ENCODE assay signal across 20 cellular contexts in genomic region chr14:72434856-72435255, GRCh38.
DNase-seq lines count a peak whose midpoint lies in the region; ATAC-seq and FAIRE-seq lines count a peak whose summit lies in the region.
"Had no signal": no experiment of that assay in that cellular context is flagged by ENCODE, and none has a peak within 500 bp of the region (broad histone marks: within the 10 kb centered on the region; RNA-seq: fewer than 3 reads in every experiment).

No MANE protein-coding gene starts in this region.

- peak; percentile 67 for FAIRE-seq in urothelium cell line (lab: Jason Lieb, UNC)
- FAIRE-seq: A204.1, GM12892, GM18507, K562 had no signal

- peaks cover 48% of the 10 kb centered on the region for H3K36me3 Mint-ChIP-seq in activated CD4-positive, alpha-beta T cell treated with anti-CD3 and anti-CD28 coated beads, Interleukin-2, amount 10 ng/mL, durations not matched to agents 7 days and 5 days (ENCODE audit: low read depth)
- H3K36me3 Mint-ChIP-seq: CD8-positive, alpha-beta T cell had no signal

- no peaks in the 10 kb centered on the region for H3K36me3 ChIP-seq in KOPT-K1 (ENCODE audit: insufficient read depth, low read length)
- H3K36me3 ChIP-seq: BLaER1 had no signal

- H3K9me3 ChIP-seq in KOPT-K1 (ENCODE audit: insufficient read depth, low read length, poor library complexity, severe bottlenecking): peaks cover 4% of the 10 kb centered on the region
- H3K9me3 ChIP-seq: BLaER1 had no signal

- no peak overlapping the region for H3K4me3 Mint-ChIP-seq in activated CD4-positive, alpha-beta T cell treated with anti-CD3 and anti-CD28 coated beads, Interleukin-2, amount 10 ng/mL, durations not matched to agents 7 days and 5 days
- no peak overlapping the region for H3K4me3 Mint-ChIP-seq in stimulated activated naive CD8-positive, alpha-beta T cell treated with anti-CD3 and anti-CD28 coated beads, Interleukin-15, amount 100 ng/mL, for 72 hours
- H3K4me3 Mint-ChIP-seq: CD8-positive, alpha-beta T cell had no signal

- H3K27me3 Mint-ChIP-seq in activated CD4-positive, alpha-beta T cell treated with anti-CD3 and anti-CD28 coated beads, Interleukin-2, amount 10 ng/mL, durations not matched to agents 7 days and 5 days: no peaks in the 10 kb centered on the region
- peaks cover 19% of the 10 kb centered on the region for H3K27me3 Mint-ChIP-seq in stimulated activated naive CD8-positive, alpha-beta T cell treated with anti-CD3 and anti-CD28 coated beads, Interleukin-15, amount 100 ng/mL, for 72 hours

- intact Hi-C loops in Right ventricle myocardium inferior (cut with DNase I): no loop called here

- H3K27ac Mint-ChIP-seq in activated CD4-positive, alpha-beta T cell treated with anti-CD3 and anti-CD28 coated beads, Interleukin-2, amount 10 ng/mL, durations not matched to agents 7 days and 5 days: peak overlapping the region; percentile 43
- peak overlapping the region in 1 of 2 donors; percentile 52 for H3K27ac Mint-ChIP-seq in stimulated activated naive CD8-positive, alpha-beta T cell treated with anti-CD3 and anti-CD28 coated beads, Interleukin-15, amount 100 ng/mL, for 72 hours
- H3K27ac Mint-ChIP-seq: CD8-positive, alpha-beta T cell had no signal

- H3K27ac ChIP-seq in KOPT-K1 (ENCODE audit: low read depth, low read length, poor library complexity, severe bottlenecking): peak overlapping the region; percentile 76
- H3K27ac ChIP-seq: BLaER1 had no signal

- POLR2A ChIA-PET in activated CD4-positive, alpha-beta T cell treated with anti-CD3 and anti-CD28 coated beads, Interleukin-2, amount 10 ng/mL, durations not matched to agents 7 days and 5 days (lab: Charles Lee): no interaction called here

- H3K9me3 Mint-ChIP-seq in activated CD4-positive, alpha-beta T cell treated with anti-CD3 and anti-CD28 coated beads, Interleukin-2, amount 10 ng/mL, durations not matched to agents 7 days and 5 days: peaks cover 12% of the 10 kb centered on the region
- H3K9me3 Mint-ChIP-seq in stimulated activated naive CD8-positive, alpha-beta T cell treated with anti-CD3 and anti-CD28 coated beads, Interleukin-15, amount 100 ng/mL, for 72 hours: peaks cover 5 to 6% of the 10 kb centered on the region in 2 donors
- H3K9me3 Mint-ChIP-seq: CD8-positive, alpha-beta T cell had no signal

- peaks cover 64% of the 10 kb centered on the region for H3K4me1 Mint-ChIP-seq in activated CD4-positive, alpha-beta T cell treated with anti-CD3 and anti-CD28 coated beads, Interleukin-2, amount 10 ng/mL, durations not matched to agents 7 days and 5 days
- peaks cover 12% of the 10 kb centered on the region for H3K4me1 Mint-ChIP-seq in stimulated activated naive CD8-positive, alpha-beta T cell treated with anti-CD3 and anti-CD28 coated beads, Interleukin-15, amount 100 ng/mL, for 72 hours

- DNase-seq in activated CD4-positive, alpha-beta T cell treated with anti-CD3 and anti-CD28 coated beads, Interleukin-2, amount 10 ng/mL, durations not matched to agents 7 days and 5 days: no peak
- DNase-seq in activated CD4-positive, alpha-beta T cell treated with anti-CD3 and anti-CD28 coated beads for 1 hour: no peak
- DNase-seq in iris pigment epithelial cell (ENCODE audit: low read depth): peak; percentile 10
- DNase-seq in urothelium cell line (ENCODE audit: low spot score): no peak
- no peak for DNase-seq in Right ventricle myocardium inferior (ENCODE audit: missing footprints)
- DNase-seq in stimulated activated naive CD8-positive, alpha-beta T cell treated with anti-CD3 and anti-CD28 coated beads, Interleukin-15, amount 100 ng/mL, for 72 hours: no peak
- DNase-seq: Calu3; CD8-positive, alpha-beta T cell; GOT3; NCI-H1694 treated with DMSO at 0.1 percent for 48 hours; NCI-H2107; NCI-H510A treated with DMSO at 0.1 percent for 48 hours; SIG-M5 had no signal

- CTCF ChIA-PET in activated CD4-positive, alpha-beta T cell treated with anti-CD3 and anti-CD28 coated beads, Interleukin-2, amount 10 ng/mL, durations not matched to agents 7 days and 5 days (lab: Charles Lee): interaction anchor here (1.0 kb wide), 1 partner anchor 8 kb away, joined by 3 read pairs; no protein-coding TSS in a partner anchor

- no peak for ATAC-seq in Right ventricle myocardium inferior
- ATAC-seq in stimulated activated naive CD8-positive, alpha-beta T cell treated with anti-CD3 and anti-CD28 coated beads, Interleukin-15, amount 100 ng/mL, for 72 hours: no peak
- ATAC-seq: CD8-positive, alpha-beta T cell; HCT116; K562 had no signal
